ENCODE assay signal across 8 cellular contexts in genomic region chr2:73985318-73986084, GRCh38. TPM values are rescaled to one million over a fixed set of nuclear protein-coding genes. Genes with fewer than 3 reads are reported as not detected.
DNase-seq lines count a peak whose midpoint lies in the region; ATAC-seq and TF ChIP-seq lines count a peak whose summit lies in the region.

No MANE protein-coding gene starts in this region.

- peak; percentile 28 for ATAC-seq in GM21360 (IDR thresholded peaks at IDR 0.05; ENCODE audit: unreplicated experiment)
- ATAC-seq in activated CD4-positive, alpha-beta T cell treated with anti-CD3 and anti-CD28 coated beads for 36 hours = peak; percentile 47
- no peak for ATAC-seq in mucosa of descending colon

- TF ChIP-seq CTCF in mucosa of descending colon (IDR thresholded peaks at IDR 0.05) = no peak

- peaks cover 44% of the 10 kb centered on the region for H3K36me3 Mint-ChIP-seq in activated CD4-positive, alpha-beta T cell treated with anti-CD3 and anti-CD28 coated beads for 36 hours (ENCODE audit: low read depth)

- intact Hi-C loops in activated CD4-positive, alpha-beta T cell treated with anti-CD3 and anti-CD28 coated beads for 36 hours (cut with DNase I, micrococcal nuclease) = loop anchor here (1.0 to 10.0 kb wide), 12 partner anchors 17 to 249 kb away; partner anchors contain the start of genes BOLA3 (in 1 of the 2), DGUOK (in 1 of the 2), STAMBP (in 1 of the 2) and TPRKB (in 1 of the 2)
- intact Hi-C loops in mucosa of descending colon (cut with DNase I, micrococcal nuclease) = no loop called here

- POLR2A ChIA-PET in activated CD4-positive, alpha-beta T cell treated with anti-CD3 and anti-CD28 coated beads for 36 hours (lab: Charles Lee) = interaction anchor here (0.6 to 1.4 kb wide), 4 partner anchors 10 to 473 kb away, joined by 3 to 4 read pairs (median 3); partner anchors contain the start of genes STAMBP and WBP1

- DNase-seq in COR-L47 (lab: John Stamatoyannopoulos, UW) (peak; percentile 48), KBM-7 (peak; percentile 83), mucosa of descending colon (peak; percentile 54 to 76 (median 70)), mesenteric fat pad (ENCODE audit: low spot score) (no peak)
- peak; percentile 83 for DNase-seq in activated CD4-positive, alpha-beta T cell treated with anti-CD3 and anti-CD28 coated beads for 36 hours

- H3K27me3 ChIP-seq in duodenal mucosa (ENCODE audit: control insufficient read depth in 1 of 2, insufficient read depth in 2 of 2, low read length in 2 of 2) (no peaks in the 10 kb centered on the region), stomach smooth muscle (ENCODE audit: control insufficient read depth in 1 of 2, insufficient read depth in 2 of 2, low read length in 2 of 2) (peaks cover 0 to 2% of the 10 kb centered on the region in 2 donors)

- CTCF ChIA-PET in activated CD4-positive, alpha-beta T cell treated with anti-CD3 and anti-CD28 coated beads for 36 hours (lab: Charles Lee) = interaction anchor here (2.3 to 2.9 kb wide), 2 partner anchors 16 to 47 kb away, joined by 10 to 16 read pairs; no protein-coding TSS in a partner anchor

- H3K4me3 ChIP-seq in duodenal mucosa (ENCODE audit: low read depth in 1 of 2, low read length in 2 of 2) (peak overlapping the region; percentile 72 to 75), mucosa of descending colon (peak overlapping the region; percentile 56), stomach smooth muscle (ENCODE audit: low read length in 2 of 2) (peak overlapping the region; percentile 68 to 73)

- H3K9me3 ChIP-seq in duodenal mucosa (ENCODE audit: control insufficient read depth in 1 of 2, low read length in 2 of 2) = no peaks in the 10 kb centered on the region
- H3K9me3 ChIP-seq in mucosa of descending colon = no peaks in the 10 kb centered on the region
- no peaks in the 10 kb centered on the region for H3K9me3 ChIP-seq in stomach smooth muscle (ENCODE audit: control insufficient read depth in 2 of 2, low read length in 2 of 2)

- H3K27ac Mint-ChIP-seq in activated CD4-positive, alpha-beta T cell treated with anti-CD3 and anti-CD28 coated beads for 36 hours = peak overlapping the region; percentile 73

- H3K27ac ChIP-seq in duodenal mucosa (ENCODE audit: low read depth, low read length) (peak overlapping the region; percentile 50), stomach smooth muscle (ENCODE audit: low read length) (no peak overlapping the region)

- H3K4me3 Mint-ChIP-seq in activated CD4-positive, alpha-beta T cell treated with anti-CD3 and anti-CD28 coated beads for 36 hours = peak overlapping the region; percentile 87

- no peaks in the 10 kb centered on the region for H3K27me3 Mint-ChIP-seq in activated CD4-positive, alpha-beta T cell treated with anti-CD3 and anti-CD28 coated beads for 36 hours

- H3K9ac ChIP-seq in duodenal mucosa (ENCODE audit: low read depth in 1 of 2, low read length in 2 of 2) = peak overlapping the region; percentile 33 to 58
- H3K9ac ChIP-seq in stomach smooth muscle (ENCODE audit: low read length in 2 of 2) = peak overlapping the region; percentile 64 to 70

- H3K4me1 Mint-ChIP-seq in activated CD4-positive, alpha-beta T cell treated with anti-CD3 and anti-CD28 coated beads for 36 hours = peaks cover 71% of the 10 kb centered on the region

- H3K36me3 ChIP-seq in duodenal mucosa (ENCODE audit: control insufficient read depth in 1 of 2, insufficient read depth in 2 of 2, low read length in 2 of 2) = peaks cover 3 to 6% of the 10 kb centered on the region in 2 donors
- H3K36me3 ChIP-seq in mucosa of descending colon (ENCODE audit: low read depth) = no peaks in the 10 kb centered on the region
- no peaks in the 10 kb centered on the region for H3K36me3 ChIP-seq in stomach smooth muscle (ENCODE audit: control insufficient read depth in 2 of 2, insufficient read depth in 2 of 2, low read length in 2 of 2)

- in situ Hi-C loops in KBM-7 (cut with MboI; ENCODE audit: low pct_unique_long_range_greater_than_20kb, low sequenced_read_pairs) = no loop called here

- H3K9me3 Mint-ChIP-seq in activated CD4-positive, alpha-beta T cell treated with anti-CD3 and anti-CD28 coated beads for 36 hours (ENCODE audit: low read depth) = peaks cover 4% of the 10 kb centered on the region

- H3K4me1 ChIP-seq in duodenal mucosa (ENCODE audit: control insufficient read depth in 1 of 2, insufficient read depth in 2 of 2, low read length in 2 of 2) (peaks cover 66 to 68% of the 10 kb centered on the region in 2 donors), mucosa of descending colon (ENCODE audit: low read depth) (peaks cover 47% of the 10 kb centered on the region), stomach smooth muscle (ENCODE audit: control insufficient read depth, insufficient read depth, low read length) (peaks cover 43% of the 10 kb centered on the region)

RNA-seq across cellular contexts. Expression of gene TET3, which starts 0.8 kb away (rescaled TPM):
- total RNA-seq in activated CD4-positive, alpha-beta T cell treated with anti-CD3 and anti-CD28 coated beads for 36 hours = 10 to 100 TPM; 15.0 to 17.3 TPM
- total RNA-seq in mucosa of descending colon (10 to 100 TPM; 16.6 to 28.7 (median 21.9) TPM), mesenteric fat pad (12.0 TPM)

RNA-seq across cellular contexts. Expression of gene DGUOK, which starts 58.8 kb away (rescaled TPM):
- 100 to 1,000 TPM in 1 of 2 experiments, 10 to 100 TPM in 1; 97.6 to 119 TPM for total RNA-seq in activated CD4-positive, alpha-beta T cell treated with anti-CD3 and anti-CD28 coated beads for 36 hours
- total RNA-seq in mucosa of descending colon = 10 to 100 TPM; 36.5 to 61.3 (median 57.8) TPM
- total RNA-seq in mesenteric fat pad = 44.2 TPM

Comparison
In these comparisons a context has a peak if more than half of its experiments do, and no peak if none do; other contexts are left out.
1. intact Hi-C loops: an anchor here in activated CD4-positive, alpha-beta T cell treated with anti-CD3 and anti-CD28 coated beads for 36 hours (1.0 to 10.0 kb wide); none called in mucosa of descending colon.